In genomic region chr10:128049226-128050010, GRCh38 we compare ENCODE assay signal across 11 cellular contexts.
DNase-seq lines count a peak whose midpoint lies in the region; ATAC-seq, FAIRE-seq and TF ChIP-seq lines count a peak whose summit lies in the region.
"Had no signal": no experiment of that assay in that cellular context is flagged by ENCODE, and none has a peak within 500 bp of the region (broad histone marks: within the 10 kb centered on the region; RNA-seq: fewer than 3 reads in every experiment).

No MANE protein-coding gene starts in this region.

- no peak overlapping the region for H2AFZ ChIP-seq in Loucy (ENCODE audit: low read length)

- no peaks in the 10 kb centered on the region for H3F3A ChIP-seq in Loucy (ENCODE audit: low read depth)

- no peaks in the 10 kb centered on the region for H3K9me2 ChIP-seq in Loucy (replicated peaks; ENCODE audit: low read depth, low read length)

- ATAC-seq in GM19351 (IDR thresholded peaks at IDR 0.05; ENCODE audit: unreplicated experiment), result no peak
- ATAC-seq in GM21528 (IDR thresholded peaks at IDR 0.05; ENCODE audit: low FRiP score, unreplicated experiment), result no peak

- peak overlapping the region; percentile 79 for H3K27ac ChIP-seq in effector memory CD4-positive, alpha-beta T cell (ENCODE audit: insufficient read depth, low read length, poor library complexity, severe bottlenecking)
- H3K27ac ChIP-seq in skin epidermis, result peak overlapping the region in 20 of 21 experiments; percentile 7 to 94 (median 86)
- H3K27ac ChIP-seq: ovary had no signal

- H3K4me1 ChIP-seq in Loucy (ENCODE audit: insufficient read depth, low read length, poor library complexity, severe bottlenecking), result peaks cover 46% of the 10 kb centered on the region
- H3K4me1 ChIP-seq in effector memory CD4-positive, alpha-beta T cell (ENCODE audit: control insufficient read depth, insufficient read depth, low read length, poor library complexity, severe bottlenecking), result peaks cover 40% of the 10 kb centered on the region

- H3K9ac ChIP-seq in Loucy (ENCODE audit: low read depth, low read length, poor library complexity, severe bottlenecking), result peak overlapping the region; percentile 78

- no peak for TF ChIP-seq CTCF in Loucy (conservative IDR thresholded peaks at IDR 0.05; ENCODE audit: low read length)

- peaks cover 5% of the 10 kb centered on the region for H4K20me1 ChIP-seq in Loucy (ENCODE audit: insufficient read depth, low read length, poor library complexity, severe bottlenecking)

- DNase-seq in SIG-M5 treated with dmso at 0.1 percent for 504 hours (lab: John Stamatoyannopoulos, UW; ENCODE audit: unreplicated experiment) (peak; percentile 81), urothelium cell line (ENCODE audit: low spot score) (no peak), inferior parietal cortex (ENCODE audit: extremely low spot score) (no peak)
- DNase-seq in effector memory CD4-positive, alpha-beta T cell, result no peak
- DNase-seq: OCI-M1 had no signal

- H3K9me3 ChIP-seq in Loucy (ENCODE audit: insufficient read depth, low read depth, low read length), result no peaks in the 10 kb centered on the region
- no peaks in the 10 kb centered on the region for H3K9me3 ChIP-seq in effector memory CD4-positive, alpha-beta T cell (ENCODE audit: control insufficient read depth, low read length)
- H3K9me3 ChIP-seq: ovary had no signal

- no peaks in the 10 kb centered on the region for H3K27me3 ChIP-seq in Loucy (ENCODE audit: insufficient read depth, low read length, poor library complexity, severe bottlenecking)
- no peaks in the 10 kb centered on the region for H3K27me3 ChIP-seq in effector memory CD4-positive, alpha-beta T cell (replicated peaks; ENCODE audit: control insufficient read depth, insufficient read depth, low read length, poor library complexity, severe bottlenecking)
- H3K27me3 ChIP-seq: dorsolateral prefrontal cortex, ovary had no signal

- peaks cover 52% of the 10 kb centered on the region for H3K79me2 ChIP-seq in Loucy (ENCODE audit: insufficient read depth, low read length)

- FAIRE-seq in urothelium cell line (lab: Jason Lieb, UNC), result no peak

- H3K4me3 ChIP-seq in Loucy (ENCODE audit: low read length, poor library complexity, severe bottlenecking) (peak overlapping the region; percentile 84), skin epidermis (peak overlapping the region; percentile 36 to 49 (median 43))
- H3K4me3 ChIP-seq in effector memory CD4-positive, alpha-beta T cell (ENCODE audit: insufficient read depth, low read depth, low read length, poor library complexity, severe bottlenecking), result peak overlapping the region; percentile 39
- H3K4me3 ChIP-seq: ovary had no signal

- peak overlapping the region; percentile 91 for H3K4me2 ChIP-seq in Loucy (ENCODE audit: low read depth, low read length, poor library complexity, severe bottlenecking)

- H3K36me3 ChIP-seq in Loucy (ENCODE audit: insufficient read depth, low read length), result no peaks in the 10 kb centered on the region; the same call in 1 of the 2 replicates
- peaks cover 33% of the 10 kb centered on the region for H3K36me3 ChIP-seq in effector memory CD4-positive, alpha-beta T cell (ENCODE audit: control insufficient read depth, insufficient read depth, low read length)
- H3K36me3 ChIP-seq: ovary had no signal
